Comparison of ENCODE assay signal across 7 cellular contexts in genomic region chr11:62125316-62125715, GRCh38. TPM values are rescaled to one million over a fixed set of nuclear protein-coding genes. Genes with fewer than 3 reads are reported as not detected.
DNase-seq lines count a peak whose midpoint lies in the region; ATAC-seq and TF ChIP-seq lines count a peak whose summit lies in the region.

No MANE protein-coding gene starts in this region.

- no peak for ATAC-seq in HG03039 (IDR thresholded peaks at IDR 0.05; ENCODE audit: unreplicated experiment)
- no peak for ATAC-seq in HG03378 (IDR thresholded peaks at IDR 0.05; ENCODE audit: unreplicated experiment)

- peaks cover 49% of the 10 kb centered on the region for H3K4me1 Mint-ChIP-seq in neural crest cell

- peak overlapping the region; percentile 86 for H3K4me3 ChIP-seq in GM06990 (replicated peaks; ENCODE audit: low read depth, low read length)
- H3K4me3 ChIP-seq in NB4 (ENCODE audit: low read depth, low read length) = peak overlapping the region; percentile 93
- peak overlapping the region; percentile 99 for H3K4me3 ChIP-seq in brain microvascular endothelial cell (ENCODE audit: low read depth, low read length)

- peak overlapping the region; percentile 98 for H3K27ac Mint-ChIP-seq in neural crest cell (ENCODE audit: unreplicated experiment)

- TF ChIP-seq CTCF in GM06990 (IDR thresholded peaks at IDR 0.05; ENCODE audit: insufficient read depth, low read length, poor library complexity, severe bottlenecking) = no peak
- TF ChIP-seq CTCF in NB4 (IDR thresholded peaks at IDR 0.05; ENCODE audit: low read depth, low read length) = no peak
- TF ChIP-seq CTCF in brain microvascular endothelial cell (IDR thresholded peaks at IDR 0.05; ENCODE audit: low read depth, low read length, missing control alignments) = no peak
- TF ChIP-seq CTCF in neural crest cell (conservative IDR thresholded peaks at IDR 0.05) = no peak

- in situ Hi-C loops in brain microvascular endothelial cell (cut with HindIII; ENCODE audit: low pct_ligation_motif_present, low sequenced_read_pairs) = no loop called here

- no peaks in the 10 kb centered on the region for H3K27me3 ChIP-seq in GM06990 (replicated peaks; ENCODE audit: control insufficient read depth, insufficient read depth, low read length)
- no peaks in the 10 kb centered on the region for H3K27me3 ChIP-seq in brain microvascular endothelial cell (replicated peaks)

- H3K36me3 ChIP-seq in GM06990 (ENCODE audit: control insufficient read depth, insufficient read depth, low read length) = peaks cover 15% of the 10 kb centered on the region
- H3K36me3 ChIP-seq in brain microvascular endothelial cell (replicated peaks) = peaks cover 12% of the 10 kb centered on the region

- H3K27ac ChIP-seq in brain microvascular endothelial cell = no peak overlapping the region

- H3K27me3 Mint-ChIP-seq in neural crest cell (ENCODE audit: low read depth) = no peaks in the 10 kb centered on the region

- peaks cover 10% of the 10 kb centered on the region for H3K36me3 Mint-ChIP-seq in neural crest cell (ENCODE audit: low read depth)

- no peaks in the 10 kb centered on the region for H3K9me3 Mint-ChIP-seq in neural crest cell

- DNase-seq in GM06990 (ENCODE audit: extremely low read depth, insufficient read length) (no peak), NB4 (ENCODE audit: low read depth) (no peak), brain microvascular endothelial cell (no peak), neural crest cell (ENCODE audit: low read depth, low spot score) (no peak), DMS 273 (lab: John Stamatoyannopoulos, UW; ENCODE audit: unreplicated experiment) (no peak)

- TF ChIP-seq POLR2A in NB4 (IDR thresholded peaks at IDR 0.05; ENCODE audit: extremely low read depth, insufficient read length) = no peak

- peak overlapping the region; percentile 100 for H3K4me3 Mint-ChIP-seq in neural crest cell

RNA-seq across cellular contexts. Expression of gene INCENP, which starts 1.5 kb away (rescaled TPM):
- total RNA-seq in neural crest cell = 162 and 166 TPM in 2 replicates
